Comparison of ENCODE assay signal across 15 cellular contexts in genomic region chr3:78918361-78919020, GRCh38.
A peak's percentile ranks its signal among the peaks of the same experiment; 100 is the strongest.
DNase-seq lines count a peak whose midpoint lies in the region; ATAC-seq, FAIRE-seq and TF ChIP-seq lines count a peak whose summit lies in the region.
"Had no signal": no experiment of that assay in that cellular context is flagged by ENCODE, and none has a peak within 500 bp of the region (broad histone marks: within the 10 kb centered on the region; RNA-seq: fewer than 3 reads in every experiment).

No MANE protein-coding gene starts in this region.

- in situ Hi-C loops in brain microvascular endothelial cell (cut with HindIII; ENCODE audit: low pct_ligation_motif_present, low sequenced_read_pairs) = no loop called here

- 76% methylated on average over 1 of the region's 1 CpG for WGBS in smooth muscle cell (ENCODE audit: low lambda C conversion rate)

- peaks cover 8% of the 10 kb centered on the region for H3F3A ChIP-seq in smooth muscle cell (ENCODE audit: low read depth)

- no peak for TF ChIP-seq CTCF in activated CD8-positive, alpha-beta T cell treated with anti-CD3 and anti-CD28 coated beads for 36 hours (IDR thresholded peaks at IDR 0.05)
- TF ChIP-seq CTCF in brain microvascular endothelial cell (IDR thresholded peaks at IDR 0.05; ENCODE audit: low read depth, low read length, missing control alignments) = no peak
- no peak for TF ChIP-seq CTCF in smooth muscle cell (IDR thresholded peaks at IDR 0.05; ENCODE audit: borderline replicate concordance, insufficient read depth, poor library complexity, severe bottlenecking)

- no peak for DNase-seq in activated CD8-positive, alpha-beta T cell treated with anti-CD3 and anti-CD28 coated beads for 36 hours
- no peak for DNase-seq in activated CD8-positive, alpha-beta T cell treated with anti-CD3 and anti-CD28 coated beads, Interleukin-2, amount 10 ng/mL, durations not matched to agents 7 days and 5 days
- DNase-seq in brain microvascular endothelial cell (no peak), smooth muscle cell (lab: John Stamatoyannopoulos, UW; ENCODE audit: unreplicated experiment) (no peak), NCI-H2081 (lab: John Stamatoyannopoulos, UW) (no peak), AML-193 (lab: John Stamatoyannopoulos, UW) (no peak), HTR-8/SVneo (ENCODE audit: insufficient read length, low spot score) (no peak)
- DNase-seq: activated B cell treated with CpG ODN at 0.5 μM for 24 hours; activated effector memory CD4-positive, alpha-beta T cell treated with Interleukin-2 at 50 U/mL for 16 hours; NCI-H1436 treated with DMSO at 0.1 percent for 48 hours; PC-9; stimulated activated CD4-positive, alpha-beta T cell treated with anti-CD3 and anti-CD28 coated beads, Interleukin-1b, Interleukin-23, amount 100 ng/mL, for 48 hours had no signal

- H2AFZ ChIP-seq in smooth muscle cell (ENCODE audit: low read depth) = peak overlapping the region; percentile 37
- H2AFZ ChIP-seq: PC-9 had no signal

- no peaks in the 10 kb centered on the region for H3K36me3 ChIP-seq in brain microvascular endothelial cell (replicated peaks)
- H3K36me3 ChIP-seq in smooth muscle cell (ENCODE audit: low read depth) = no peaks in the 10 kb centered on the region

- no peaks in the 10 kb centered on the region for H3K9me3 ChIP-seq in smooth muscle cell (replicated peaks; ENCODE audit: low read depth)

- intact Hi-C loops in activated CD8-positive, alpha-beta T cell treated with anti-CD3 and anti-CD28 coated beads for 36 hours (cut with micrococcal nuclease) = no loop called here

- peak overlapping the region; percentile 80 for H3K9ac ChIP-seq in smooth muscle cell (ENCODE audit: low read depth)

- FAIRE-seq in HTR-8/SVneo (lab: Jason Lieb, UNC) = no peak

- H3K4me1 ChIP-seq in smooth muscle cell (ENCODE audit: low read depth) = peaks cover 22% of the 10 kb centered on the region

- peak overlapping the region; percentile 41 for H3K4me2 ChIP-seq in smooth muscle cell
- H3K4me2 ChIP-seq: PC-9 had no signal

- peaks cover 26% of the 10 kb centered on the region for H3K79me2 ChIP-seq in smooth muscle cell (ENCODE audit: low read depth)

- POLR2A ChIA-PET in activated CD8-positive, alpha-beta T cell treated with anti-CD3 and anti-CD28 coated beads for 36 hours (lab: Charles Lee) = no interaction called here
- POLR2A ChIA-PET in activated CD8-positive, alpha-beta T cell treated with anti-CD3 and anti-CD28 coated beads, Interleukin-2, amount 10 ng/mL, durations not matched to agents 7 days and 5 days (lab: Charles Lee) = no interaction called here

- no peaks in the 10 kb centered on the region for H4K20me1 ChIP-seq in smooth muscle cell (ENCODE audit: low read depth)

- no peaks in the 10 kb centered on the region for H3K4me1 Mint-ChIP-seq in activated CD8-positive, alpha-beta T cell treated with anti-CD3 and anti-CD28 coated beads for 36 hours (ENCODE audit: low read depth)
- no peaks in the 10 kb centered on the region for H3K4me1 Mint-ChIP-seq in activated CD8-positive, alpha-beta T cell treated with anti-CD3 and anti-CD28 coated beads, Interleukin-2, amount 10 ng/mL, durations not matched to agents 7 days and 5 days (ENCODE audit: low read depth)
- H3K4me1 Mint-ChIP-seq: activated B cell treated with CpG ODN at 0.5 μM for 24 hours had no signal

- peak overlapping the region; percentile 76 for H3K27ac Mint-ChIP-seq in activated CD8-positive, alpha-beta T cell treated with anti-CD3 and anti-CD28 coated beads for 36 hours
- H3K27ac Mint-ChIP-seq in activated CD8-positive, alpha-beta T cell treated with anti-CD3 and anti-CD28 coated beads, Interleukin-2, amount 10 ng/mL, durations not matched to agents 7 days and 5 days = no peak overlapping the region
- H3K27ac Mint-ChIP-seq: activated B cell treated with CpG ODN at 0.5 μM for 24 hours had no signal

- H3K9me3 Mint-ChIP-seq in activated CD8-positive, alpha-beta T cell treated with anti-CD3 and anti-CD28 coated beads for 36 hours = peaks cover 3% of the 10 kb centered on the region
- H3K9me3 Mint-ChIP-seq in activated CD8-positive, alpha-beta T cell treated with anti-CD3 and anti-CD28 coated beads, Interleukin-2, amount 10 ng/mL, durations not matched to agents 7 days and 5 days (ENCODE audit: insufficient read depth) = no peaks in the 10 kb centered on the region

- H3K27me3 ChIP-seq in brain microvascular endothelial cell (replicated peaks) (no peaks in the 10 kb centered on the region), smooth muscle cell (ENCODE audit: low read depth) (no peaks in the 10 kb centered on the region)

- no peaks in the 10 kb centered on the region for H3K27me3 Mint-ChIP-seq in activated CD8-positive, alpha-beta T cell treated with anti-CD3 and anti-CD28 coated beads for 36 hours
- H3K27me3 Mint-ChIP-seq in activated CD8-positive, alpha-beta T cell treated with anti-CD3 and anti-CD28 coated beads, Interleukin-2, amount 10 ng/mL, durations not matched to agents 7 days and 5 days (ENCODE audit: low read depth) = no peaks in the 10 kb centered on the region
- H3K27me3 Mint-ChIP-seq: activated B cell treated with CpG ODN at 0.5 μM for 24 hours had no signal

- CTCF ChIA-PET in activated CD8-positive, alpha-beta T cell treated with anti-CD3 and anti-CD28 coated beads for 36 hours (lab: Charles Lee) = no interaction called here
- CTCF ChIA-PET in activated CD8-positive, alpha-beta T cell treated with anti-CD3 and anti-CD28 coated beads, Interleukin-2, amount 10 ng/mL, durations not matched to agents 7 days and 5 days (lab: Charles Lee) = no interaction called here

- ATAC-seq in activated CD8-positive, alpha-beta T cell treated with anti-CD3 and anti-CD28 coated beads for 36 hours = no peak
- ATAC-seq in activated CD8-positive, alpha-beta T cell treated with anti-CD3 and anti-CD28 coated beads, Interleukin-2, amount 10 ng/mL, durations not matched to agents 7 days and 5 days = no peak
- ATAC-seq in HG02798 (IDR thresholded peaks at IDR 0.05; ENCODE audit: poor library complexity, unreplicated experiment) = peak; percentile 38

- H3K27ac ChIP-seq in brain microvascular endothelial cell (peak overlapping the region; percentile 42), smooth muscle cell (ENCODE audit: low read depth) (peak overlapping the region; percentile 96)
- H3K27ac ChIP-seq: HL-60, PC-9 had no signal

- no peaks in the 10 kb centered on the region for H3K36me3 Mint-ChIP-seq in activated CD8-positive, alpha-beta T cell treated with anti-CD3 and anti-CD28 coated beads for 36 hours (ENCODE audit: low read depth)
- no peaks in the 10 kb centered on the region for H3K36me3 Mint-ChIP-seq in activated CD8-positive, alpha-beta T cell treated with anti-CD3 and anti-CD28 coated beads, Interleukin-2, amount 10 ng/mL, durations not matched to agents 7 days and 5 days (ENCODE audit: low read depth)

- no peak overlapping the region for H3K4me3 Mint-ChIP-seq in activated CD8-positive, alpha-beta T cell treated with anti-CD3 and anti-CD28 coated beads for 36 hours
- H3K4me3 Mint-ChIP-seq in activated CD8-positive, alpha-beta T cell treated with anti-CD3 and anti-CD28 coated beads, Interleukin-2, amount 10 ng/mL, durations not matched to agents 7 days and 5 days = no peak overlapping the region
- H3K4me3 Mint-ChIP-seq: activated B cell treated with CpG ODN at 0.5 μM for 24 hours, neural crest cell had no signal

- H3K4me3 ChIP-seq in brain microvascular endothelial cell (ENCODE audit: low read depth, low read length) (no peak overlapping the region), smooth muscle cell (no peak overlapping the region)
- H3K4me3 ChIP-seq: PC-9 had no signal
